8 cellular contexts compared by ENCODE assay signal in genomic region chr5:471750-472058, GRCh38. TPM values are rescaled to one million over a fixed set of nuclear protein-coding genes. Genes with fewer than 3 reads are reported as not detected.
DNase-seq lines count a peak whose midpoint lies in the region; ATAC-seq lines count a peak whose summit lies in the region.

No MANE protein-coding gene starts in this region.

- POLR2A ChIA-PET in activated CD4-positive, alpha-beta T cell treated with anti-CD3 and anti-CD28 coated beads for 36 hours (lab: Charles Lee): interaction anchor here (0.6 to 1.6 kb wide), 3 partner anchors 11 to 58 kb away, joined by 3 to 10 read pairs (median 3); no protein-coding TSS in a partner anchor
- POLR2A ChIA-PET in T-cell (lab: Charles Lee): interaction anchor here in 1 of 2 donors (0.5 to 0.6 kb wide), 2 partner anchors 8 to 13 kb away, joined by 3 to 4 read pairs; no protein-coding TSS in a partner anchor

- H3K27ac Mint-ChIP-seq in activated CD4-positive, alpha-beta T cell treated with anti-CD3 and anti-CD28 coated beads for 36 hours: peak overlapping the region; percentile 93
- peak overlapping the region; percentile 63 to 81 for H3K27ac Mint-ChIP-seq in T-cell
- peak overlapping the region; percentile 84 to 86 for H3K27ac Mint-ChIP-seq in stimulated activated naive CD8-positive, alpha-beta T cell treated with anti-CD3 and anti-CD28 coated beads, Interleukin-15, amount 100 ng/mL, for 72 hours

- intact Hi-C loops in activated CD4-positive, alpha-beta T cell treated with anti-CD3 and anti-CD28 coated beads for 36 hours (cut with DNase I, micrococcal nuclease): loop anchor here (1.0 to 10.0 kb wide), 8 partner anchors 7 to 1327 kb away; partner anchors contain the start of genes BRD9 (in 1 of the 2), CCDC127 (in 1 of the 2), CEP72 (in 1 of the 2) and CLPTM1L (in 1 of the 2)

- DNase-seq in activated CD4-positive, alpha-beta T cell treated with anti-CD3 and anti-CD28 coated beads for 36 hours: no peak
- no peak for DNase-seq in activated CD4-positive, alpha-beta T cell treated with anti-CD3 and anti-CD28 coated beads, Interleukin-2, amount 50 U/mL, for 4 hours
- DNase-seq in T-cell: peak in 1 of 34 experiments; percentile 1
- DNase-seq in globus pallidus (ENCODE audit: low spot score): peak; percentile 7
- DNase-seq in stimulated activated naive CD8-positive, alpha-beta T cell treated with anti-CD3 and anti-CD28 coated beads, Interleukin-15, amount 100 ng/mL, for 72 hours: no peak
- DNase-seq in DMS53 treated with DMSO at 0.1 percent for 48 hours (lab: John Stamatoyannopoulos, UW; ENCODE audit: unreplicated experiment): no peak
- no peak for DNase-seq in SW480 (ENCODE audit: low spot score)

- ATAC-seq in activated CD4-positive, alpha-beta T cell treated with anti-CD3 and anti-CD28 coated beads for 36 hours: no peak
- ATAC-seq in T-cell (replicated peaks in 1 of 4): no peak
- no peak for ATAC-seq in stimulated activated naive CD8-positive, alpha-beta T cell treated with anti-CD3 and anti-CD28 coated beads, Interleukin-15, amount 100 ng/mL, for 72 hours
- no peak for ATAC-seq in HG03108 (IDR thresholded peaks at IDR 0.05; ENCODE audit: unreplicated experiment)

- peaks cover 27% of the 10 kb centered on the region for H3K36me3 Mint-ChIP-seq in activated CD4-positive, alpha-beta T cell treated with anti-CD3 and anti-CD28 coated beads for 36 hours (ENCODE audit: low read depth)
- no peaks in the 10 kb centered on the region for H3K36me3 Mint-ChIP-seq in T-cell

- CTCF ChIA-PET in activated CD4-positive, alpha-beta T cell treated with anti-CD3 and anti-CD28 coated beads for 36 hours (lab: Charles Lee): interaction anchor here (0.7 to 1.7 kb wide), 5 partner anchors 11 to 134 kb away, joined by 3 to 10 read pairs (median 3); no protein-coding TSS in a partner anchor
- CTCF ChIA-PET in T-cell (lab: Charles Lee): interaction anchor here in 1 of 2 donors (1.2 kb wide), 1 partner anchor 25 kb away, joined by 5 read pairs; no protein-coding TSS in a partner anchor

- peak overlapping the region; percentile 88 for H3K4me3 Mint-ChIP-seq in activated CD4-positive, alpha-beta T cell treated with anti-CD3 and anti-CD28 coated beads for 36 hours
- peak overlapping the region; percentile 75 to 93 (median 77) for H3K4me3 Mint-ChIP-seq in T-cell
- peak overlapping the region; percentile 78 to 92 for H3K4me3 Mint-ChIP-seq in stimulated activated naive CD8-positive, alpha-beta T cell treated with anti-CD3 and anti-CD28 coated beads, Interleukin-15, amount 100 ng/mL, for 72 hours

- H3K9me3 Mint-ChIP-seq in activated CD4-positive, alpha-beta T cell treated with anti-CD3 and anti-CD28 coated beads for 36 hours (ENCODE audit: low read depth): no peaks in the 10 kb centered on the region
- no peaks in the 10 kb centered on the region for H3K9me3 Mint-ChIP-seq in T-cell
- no peaks in the 10 kb centered on the region for H3K9me3 Mint-ChIP-seq in stimulated activated naive CD8-positive, alpha-beta T cell treated with anti-CD3 and anti-CD28 coated beads, Interleukin-15, amount 100 ng/mL, for 72 hours

- peaks cover 25% of the 10 kb centered on the region for H3K4me1 Mint-ChIP-seq in activated CD4-positive, alpha-beta T cell treated with anti-CD3 and anti-CD28 coated beads for 36 hours
- H3K4me1 Mint-ChIP-seq in T-cell: peaks cover 24 to 26% (median 25%) of the 10 kb centered on the region in 3 donors
- H3K4me1 Mint-ChIP-seq in stimulated activated naive CD8-positive, alpha-beta T cell treated with anti-CD3 and anti-CD28 coated beads, Interleukin-15, amount 100 ng/mL, for 72 hours: peaks cover 53% of the 10 kb centered on the region

- H3K27me3 Mint-ChIP-seq in activated CD4-positive, alpha-beta T cell treated with anti-CD3 and anti-CD28 coated beads for 36 hours: no peaks in the 10 kb centered on the region
- peaks cover 0 to 7% of the 10 kb centered on the region in 2 donors for H3K27me3 Mint-ChIP-seq in T-cell
- H3K27me3 Mint-ChIP-seq in stimulated activated naive CD8-positive, alpha-beta T cell treated with anti-CD3 and anti-CD28 coated beads, Interleukin-15, amount 100 ng/mL, for 72 hours: peaks cover 22% of the 10 kb centered on the region

RNA-seq across cellular contexts. Expression of gene EXOC3, which starts 28.7 kb away (rescaled TPM):
- total RNA-seq in activated CD4-positive, alpha-beta T cell treated with anti-CD3 and anti-CD28 coated beads for 36 hours: 10 to 100 TPM; 49.7 to 62.7 TPM
- 10 to 100 TPM; 81.6 to 99.8 (median 84.2) TPM for total RNA-seq in T-cell

RNA-seq across cellular contexts. Expression of gene SLC9A3, which starts 52.5 kb away (rescaled TPM):
- total RNA-seq in activated CD4-positive, alpha-beta T cell treated with anti-CD3 and anti-CD28 coated beads for 36 hours: 1 to 10 TPM; 2.1 to 2.4 TPM
- 1 to 10 TPM; 1.9 to 3.5 (median 2.5) TPM for total RNA-seq in T-cell
